Comparison of ENCODE assay signal across 9 cellular contexts in genomic region chr14:66662374-66662773, GRCh38.
DNase-seq lines count a peak whose midpoint lies in the region; ATAC-seq and TF ChIP-seq lines count a peak whose summit lies in the region.
"Had no signal": no experiment of that assay in that cellular context is flagged by ENCODE, and none has a peak within 500 bp of the region (broad histone marks: within the 10 kb centered on the region; RNA-seq: fewer than 3 reads in every experiment).

No MANE protein-coding gene starts in this region.

- H3K4me3 ChIP-seq in LNCaP clone FGC (ENCODE audit: low read depth, low read length) = no peak overlapping the region

- DNase-seq in EL = peak; percentile 26
- DNase-seq in LNCaP clone FGC (ENCODE audit: low read depth) = no peak
- DNase-seq in dermis blood vessel endothelial cell = peak; percentile 70
- peak; percentile 37 to 57 for DNase-seq in lung microvascular endothelial cell (ENCODE audit: low read depth in 2 of 2)
- no peak for DNase-seq in stimulated activated naive CD4-positive, alpha-beta T cell treated with Interleukin-2 at 50 U/mL for 16 hours (lab: John Stamatoyannopoulos, UW)
- DNase-seq in activated CD4-positive, alpha-beta T cell treated with anti-CD3 and anti-CD28 coated beads, Interleukin-2, amount 50 U/mL, for 1 hour = no peak
- DNase-seq in OCI-M2 (lab: John Stamatoyannopoulos, UW; ENCODE audit: unreplicated experiment) = no peak
- DNase-seq: activated naive CD4-positive, alpha-beta T cell treated with anti-CD3 and anti-CD28 coated beads, Interleukin-2, amount 50 U/mL, for 16 hours had no signal

- TF ChIP-seq CTCF in LNCaP clone FGC (IDR thresholded peaks at IDR 0.05; ENCODE audit: control insufficient read depth, extremely low read depth, insufficient read depth) = peak; percentile 69

- no peak for ATAC-seq in HG03159 (IDR thresholded peaks at IDR 0.05; ENCODE audit: unreplicated experiment)

Comparison
In these comparisons a context has a peak if more than half of its experiments do, and no peak if none do; other contexts are left out.
1. DNase-seq: peak in EL (single experiment), dermis blood vessel endothelial cell (single experiment) and lung microvascular endothelial cell (2 of 2); none in LNCaP clone FGC (single experiment), stimulated activated naive CD4-positive, alpha-beta T cell treated with Interleukin-2 at 50 U/mL for 16 hours (single experiment), activated CD4-positive, alpha-beta T cell treated with anti-CD3 and anti-CD28 coated beads, Interleukin-2, amount 50 U/mL, for 1 hour (single experiment) and OCI-M2 (single experiment).